13 cellular contexts compared by ENCODE assay signal in genomic region chr20:50592282-50593004, GRCh38.
DNase-seq lines count a peak whose midpoint lies in the region; ATAC-seq and TF ChIP-seq lines count a peak whose summit lies in the region.
"Had no signal": no experiment of that assay in that cellular context is flagged by ENCODE, and none has a peak within 500 bp of the region (broad histone marks: within the 10 kb centered on the region; RNA-seq: fewer than 3 reads in every experiment).

No MANE protein-coding gene starts in this region.

- no peak overlapping the region for H4K91ac ChIP-seq in mesenchymal stem cell (ENCODE audit: low read length)

- intact Hi-C loops in left ventricle myocardium inferior (cut with micrococcal nuclease) = no loop called here
- intact Hi-C loops in psoas muscle (cut with DNase I) = no loop called here
- intact Hi-C loops in esophagus muscularis mucosa (cut with DNase I) = no loop called here

- no peak overlapping the region for H2BK15ac ChIP-seq in mesenchymal stem cell (ENCODE audit: low read depth, poor library complexity, severe bottlenecking)

- H2BK120ac ChIP-seq in mesenchymal stem cell (ENCODE audit: low read depth, low read length) = no peak overlapping the region

- in situ Hi-C loops in G401 (cut with HindIII; ENCODE audit: low sequenced_read_pairs) = no loop called here

- TF ChIP-seq CTCF in RWPE2 (IDR thresholded peaks at IDR 0.05; ENCODE audit: poor library complexity, severe bottlenecking) (no peak), left ventricle myocardium inferior (IDR thresholded peaks at IDR 0.05; ENCODE audit: borderline replicate concordance) (no peak), psoas muscle (IDR thresholded peaks at IDR 0.05) (no peak), esophagus muscularis mucosa (IDR thresholded peaks at IDR 0.05) (no peak)

- H3K4me1 ChIP-seq in RWPE2 (ENCODE audit: insufficient read depth, poor library complexity, severe bottlenecking) (peaks cover 16% of the 10 kb centered on the region), left ventricle myocardium inferior (peaks cover 47% of the 10 kb centered on the region), psoas muscle (peaks cover 10% of the 10 kb centered on the region), esophagus muscularis mucosa (peaks cover 18 to 41% (median 27%) of the 10 kb centered on the region in 4 donors), mesenchymal stem cell (ENCODE audit: control insufficient read depth, insufficient read depth, low read depth, low read length) (peaks cover 32% of the 10 kb centered on the region)

- H3K9ac ChIP-seq in mesenchymal stem cell (ENCODE audit: low read length) = no peak overlapping the region

- no peak overlapping the region for H2AK5ac ChIP-seq in mesenchymal stem cell (ENCODE audit: low read length, severe bottlenecking)

- ATAC-seq in RWPE2 (ENCODE audit: low read depth) = no peak
- peak; percentile 7 to 32 (median 24) for ATAC-seq in psoas muscle

- H3K27me3 ChIP-seq in RWPE2 (ENCODE audit: insufficient read depth, poor library complexity, severe bottlenecking) (no peaks in the 10 kb centered on the region), left ventricle myocardium inferior (ENCODE audit: low read depth) (peaks cover 11% of the 10 kb centered on the region), psoas muscle (ENCODE audit: insufficient read depth in 3 of 3, low read length in 2 of 3) (peaks cover 0 to 12% (median 0%) of the 10 kb centered on the region in 3 donors), esophagus muscularis mucosa (peaks cover 0 to 26% (median 6%) of the 10 kb centered on the region in 4 donors), mesenchymal stem cell (ENCODE audit: control insufficient read depth in 1 of 2, insufficient read depth in 1 of 2, low read length in 2 of 2) (no peaks in the 10 kb centered on the region)

- WGBS in psoas muscle, 3 donors = 18 to 21% (median 20%) methylated on average over 19 of the region's 19 CpGs
- 51% methylated on average over 13 of the region's 19 CpGs for WGBS in esophagus muscularis mucosa
- WGBS in mesenchymal stem cell = 92% methylated on average over 17 of the region's 19 CpGs

- no peak for TF ChIP-seq EP300 in esophagus muscularis mucosa (IDR thresholded peaks at IDR 0.05)

- no peak overlapping the region for H3K23ac ChIP-seq in mesenchymal stem cell (ENCODE audit: low read length in 2 of 2)

- H2BK12ac ChIP-seq in mesenchymal stem cell (ENCODE audit: low read length in 2 of 2) = no peak overlapping the region

- H3K4me3 ChIP-seq in RWPE2 (ENCODE audit: severe bottlenecking) (no peak overlapping the region), left ventricle myocardium inferior (no peak overlapping the region), psoas muscle (no peak overlapping the region), esophagus muscularis mucosa (no peak overlapping the region), mesenchymal stem cell (ENCODE audit: insufficient read depth in 1 of 2, low read depth in 1 of 2, low read length in 2 of 2) (no peak overlapping the region)

- no peak overlapping the region for H2BK5ac ChIP-seq in mesenchymal stem cell (ENCODE audit: low read depth, low read length, poor library complexity, severe bottlenecking)

- peaks cover 14% of the 10 kb centered on the region for H3K36me3 ChIP-seq in RWPE2 (ENCODE audit: low read depth)
- H3K36me3 ChIP-seq in left ventricle myocardium inferior = peaks cover 30% of the 10 kb centered on the region
- peaks cover 0 to 27% of the 10 kb centered on the region in 2 donors for H3K36me3 ChIP-seq in psoas muscle (ENCODE audit: insufficient read depth in 1 of 2, low read depth in 1 of 2)
- peaks cover 0 to 37% (median 20%) of the 10 kb centered on the region in 4 donors for H3K36me3 ChIP-seq in esophagus muscularis mucosa
- peaks cover 57 to 89% of the 10 kb centered on the region in 2 experiments for H3K36me3 ChIP-seq in mesenchymal stem cell (ENCODE audit: control insufficient read depth in 1 of 2, insufficient read depth in 2 of 2, low read depth in 1 of 2, low read length in 2 of 2)

- H2AFZ ChIP-seq in mesenchymal stem cell (ENCODE audit: low read depth, low read length) = no peak overlapping the region

- no peak for TF ChIP-seq POLR2A in esophagus muscularis mucosa (IDR thresholded peaks at IDR 0.05; ENCODE audit: low read depth)

- H3K18ac ChIP-seq in mesenchymal stem cell (ENCODE audit: low read depth in 1 of 2, low read length in 2 of 2) = no peak overlapping the region

- H3K9me3 ChIP-seq in RWPE2 (ENCODE audit: severe bottlenecking) (no peaks in the 10 kb centered on the region), left ventricle myocardium inferior (replicated peaks) (no peaks in the 10 kb centered on the region), psoas muscle (no peaks in the 10 kb centered on the region), esophagus muscularis mucosa (no peaks in the 10 kb centered on the region), mesenchymal stem cell (ENCODE audit: control insufficient read depth, low read length) (no peaks in the 10 kb centered on the region)

- H4K8ac ChIP-seq in mesenchymal stem cell (ENCODE audit: low read length) = no peak overlapping the region

- no peak overlapping the region for H3K4ac ChIP-seq in mesenchymal stem cell (ENCODE audit: low read depth in 1 of 2, low read length in 2 of 2)

- H3K14ac ChIP-seq in mesenchymal stem cell (ENCODE audit: low read length in 2 of 2) = no peak overlapping the region

- H3K79me1 ChIP-seq in mesenchymal stem cell (replicated peaks; ENCODE audit: low read length, poor library complexity, severe bottlenecking) = peaks cover 18% of the 10 kb centered on the region

- H3K4me2 ChIP-seq in mesenchymal stem cell (ENCODE audit: low read length, poor library complexity, severe bottlenecking) = no peak overlapping the region

- H3K27ac ChIP-seq in RWPE2 (ENCODE audit: poor library complexity, severe bottlenecking) (no peak overlapping the region), left ventricle myocardium inferior (replicated peaks) (peak overlapping the region; percentile 64), psoas muscle (no peak overlapping the region), esophagus muscularis mucosa (replicated peaks in 1 of 4) (no peak overlapping the region), mesenchymal stem cell (ENCODE audit: low read length, poor library complexity, severe bottlenecking) (no peak overlapping the region)
- H3K27ac ChIP-seq: HL-60 had no signal

- peak; percentile 14 for DNase-seq in G401 (ENCODE audit: low spot score)
- DNase-seq in RWPE2 (ENCODE audit: low spot score) = peak; percentile 73
- DNase-seq in left ventricle myocardium inferior = peak; percentile 73
- peak in 1 of 2 donors; percentile 73 for DNase-seq in psoas muscle
- no peak for DNase-seq in NCI-H1694 (lab: John Stamatoyannopoulos, UW)
- DNase-seq in esophagus muscularis mucosa (ENCODE audit: extremely low spot score) = no peak
- no peak for DNase-seq in DMS153 treated with DMSO at 0.1 percent for 48 hours (lab: John Stamatoyannopoulos, UW; ENCODE audit: unreplicated experiment)
- DNase-seq in mesenchymal stem cell = no peak
- DNase-seq: activated effector memory CD4-positive, alpha-beta T cell treated with anti-CD3 and anti-CD28 coated beads, Interleukin-2, amount 50 U/mL, for 16 hours; AML-193; DMS79 treated with DMSO at 0.1 percent for 48 hours; stimulated activated CD4-positive, alpha-beta T cell treated with anti-CD3 and anti-CD28 coated beads, Interleukin-12 subunit alpha, Interleukin-12 subunit beta, amount 100 ng/mL, for 4 hours had no signal

Comparison
In these comparisons a context has a peak if more than half of its experiments do, and no peak if none do; other contexts are left out.
1. DNase-seq: peak in G401 (single experiment), RWPE2 (single experiment) and left ventricle myocardium inferior (single experiment); none in NCI-H1694 (single experiment), esophagus muscularis mucosa (single experiment), DMS153 treated with DMSO at 0.1 percent for 48 hours (single experiment) and mesenchymal stem cell (single experiment).